ENCODE assay signal across 17 cellular contexts in genomic region chr12:110141389-110141788, GRCh38. TPM values are rescaled to one million over a fixed set of nuclear protein-coding genes. Genes with fewer than 3 reads are reported as not detected.
DNase-seq lines count a peak whose midpoint lies in the region; ATAC-seq and TF ChIP-seq lines count a peak whose summit lies in the region.
"Had no signal": no experiment of that assay in that cellular context is flagged by ENCODE, and none has a peak within 500 bp of the region (broad histone marks: within the 10 kb centered on the region; RNA-seq: fewer than 3 reads in every experiment).

No MANE protein-coding gene starts in this region.

- no peaks in the 10 kb centered on the region for H3K27me3 ChIP-seq in prostate gland (replicated peaks; ENCODE audit: insufficient read depth)
- H3K27me3 ChIP-seq: SJSA1, thyroid gland had no signal

- TF ChIP-seq CTCF in prostate gland (IDR thresholded peaks at IDR 0.05): no peak

- no peaks in the 10 kb centered on the region for H3K9me3 ChIP-seq in prostate gland
- H3K9me3 ChIP-seq: mucosa of descending colon, SJSA1, thyroid gland had no signal

- ATAC-seq in Right ventricle myocardium inferior: peak; percentile 91
- ATAC-seq: mucosa of descending colon had no signal

- 61% methylated on average over 6 of the region's 6 CpGs for whole genome bisulfite sequencing in prostate gland

- no peaks in the 10 kb centered on the region for H3K4me1 ChIP-seq in prostate gland (replicated peaks)
- H3K4me1 ChIP-seq: SJSA1, thyroid gland had no signal

- intact Hi-C loops in Right ventricle myocardium inferior (cut with DNase I) (loop anchor here (5.0 kb wide), 1 partner anchor 56 kb away; no protein-coding TSS in a partner anchor), cardiac septum (cut with DNase I) (no loop called here), prostate gland (cut with DNase I) (no loop called here)

- no peak for TF ChIP-seq POLR2A in prostate gland (IDR thresholded peaks at IDR 0.05)

- DNase-seq in Right ventricle myocardium inferior (ENCODE audit: missing footprints): peak; percentile 66
- no peak for DNase-seq in cardiac septum (ENCODE audit: low spot score)
- DNase-seq in fibroblast of gingiva (ENCODE audit: low read depth): peak; percentile 95
- DNase-seq in mucosa of gallbladder (ENCODE audit: low spot score): peak; percentile 56
- no peak for DNase-seq in prostate gland (ENCODE audit: low spot score)
- no peak for DNase-seq in effector CD8-positive, alpha-beta T cell (lab: John Stamatoyannopoulos, UW)
- DNase-seq in retina: no peak
- DNase-seq in nucleus accumbens (lab: John Stamatoyannopoulos, UW): no peak
- DNase-seq: activated T-cell treated with anti-CD3 and anti-CD28 coated beads, Interleukin-2, amount 50 U/mL, for 1 hour; DMS53; effector CD4-positive, alpha-beta T cell; GOT3; NCI-H1417 treated with DMSO at 0.1 percent for 48 hours; NCI-H748 treated with DMSO at 0.1 percent for 48 hours; thyroid gland had no signal

- H3K27ac ChIP-seq in prostate gland: peak overlapping the region in 1 of 2 donors; percentile 24
- H3K27ac ChIP-seq: SJSA1 had no signal

- no peaks in the 10 kb centered on the region for H3K36me3 ChIP-seq in prostate gland

- H3K4me3 ChIP-seq in prostate gland: no peak overlapping the region
- H3K4me3 ChIP-seq: mucosa of descending colon, SJSA1, thyroid gland had no signal

RNA-seq across cellular contexts. Expression of gene IFT81, which starts 17.2 kb away (rescaled TPM):
- total RNA-seq in Right ventricle myocardium inferior: 8.1 TPM
- total RNA-seq in cardiac septum: 6.4 TPM
- total RNA-seq in mucosa of gallbladder: 17.3 TPM
- total RNA-seq in prostate gland: 10 to 100 TPM; 11.2 to 16.1 TPM

Comparison
In these comparisons a context has a peak if more than half of its experiments do, and no peak if none do; other contexts are left out.
1. DNase-seq: peak in Right ventricle myocardium inferior (single experiment), fibroblast of gingiva (single experiment) and mucosa of gallbladder (single experiment); none in cardiac septum (single experiment), prostate gland (single experiment), effector CD8-positive, alpha-beta T cell (single experiment), retina (single experiment) and nucleus accumbens (0 of 56).